20 cellular contexts compared by ENCODE assay signal in genomic region chr7:117364204-117364755, GRCh38. TPM values are rescaled to one million over a fixed set of nuclear protein-coding genes. Genes with fewer than 3 reads are reported as not detected.
"Had no signal": no experiment of that assay in that cellular context is flagged by ENCODE, and none has a peak within 500 bp of the region (broad histone marks: within the 10 kb centered on the region; RNA-seq: fewer than 3 reads in every experiment).

No MANE protein-coding gene starts in this region.

- H3K9ac ChIP-seq: parathyroid adenoma had no signal

- H3K4me3 ChIP-seq: cardiac muscle cell, esophagus muscularis mucosa, heart right ventricle, left ventricle myocardium inferior, mucosa of descending colon, thyroid gland had no signal

- H3K79me2 ChIP-seq: parathyroid adenoma had no signal

- H3K4me1 ChIP-seq: esophagus muscularis mucosa, heart right ventricle, left ventricle myocardium inferior, parathyroid adenoma, thyroid gland had no signal

- H3K9me3 ChIP-seq: esophagus muscularis mucosa, heart right ventricle, left ventricle myocardium inferior, mucosa of descending colon, thyroid gland had no signal

- H3K36me3 Mint-ChIP-seq: activated CD8-positive, alpha-beta memory T cell treated with anti-CD3 and anti-CD28 coated beads, Interleukin-2, amount 10 ng/mL, durations not matched to agents 7 days and 5 days; activated naive CD8-positive, alpha-beta T cell treated with anti-CD3 and anti-CD28 coated beads for 36 hours; naive B cell had no signal

- H3K36me3 ChIP-seq: cardiac muscle cell, esophagus muscularis mucosa, heart right ventricle, left ventricle myocardium inferior, thyroid gland had no signal

- H3K27me3 ChIP-seq: cardiac muscle cell, esophagus muscularis mucosa, thyroid gland had no signal

- H3K4me3 Mint-ChIP-seq: activated CD4-positive, alpha-beta memory T cell treated with anti-CD3 and anti-CD28 coated beads, Interleukin-2, amount 10 ng/mL, durations not matched to agents 7 days and 5 days; activated CD8-positive, alpha-beta memory T cell treated with anti-CD3 and anti-CD28 coated beads, Interleukin-2, amount 10 ng/mL, durations not matched to agents 7 days and 5 days; activated naive CD8-positive, alpha-beta T cell treated with anti-CD3 and anti-CD28 coated beads for 36 hours; naive B cell had no signal

- H3K27ac ChIP-seq: cardiac muscle cell, esophagus muscularis mucosa, heart right ventricle, left ventricle myocardium inferior, parathyroid adenoma, thyroid gland had no signal

- H3K27me3 Mint-ChIP-seq: activated CD4-positive, alpha-beta memory T cell treated with anti-CD3 and anti-CD28 coated beads, Interleukin-2, amount 10 ng/mL, durations not matched to agents 7 days and 5 days; activated CD8-positive, alpha-beta memory T cell treated with anti-CD3 and anti-CD28 coated beads, Interleukin-2, amount 10 ng/mL, durations not matched to agents 7 days and 5 days; activated naive CD8-positive, alpha-beta T cell treated with anti-CD3 and anti-CD28 coated beads for 36 hours; naive B cell had no signal

- H3K27ac Mint-ChIP-seq: activated CD4-positive, alpha-beta memory T cell treated with anti-CD3 and anti-CD28 coated beads, Interleukin-2, amount 10 ng/mL, durations not matched to agents 7 days and 5 days; activated CD8-positive, alpha-beta memory T cell treated with anti-CD3 and anti-CD28 coated beads, Interleukin-2, amount 10 ng/mL, durations not matched to agents 7 days and 5 days; activated naive CD8-positive, alpha-beta T cell treated with anti-CD3 and anti-CD28 coated beads for 36 hours; naive B cell had no signal

- H3K4me1 Mint-ChIP-seq: activated CD4-positive, alpha-beta memory T cell treated with anti-CD3 and anti-CD28 coated beads, Interleukin-2, amount 10 ng/mL, durations not matched to agents 7 days and 5 days; activated CD8-positive, alpha-beta memory T cell treated with anti-CD3 and anti-CD28 coated beads, Interleukin-2, amount 10 ng/mL, durations not matched to agents 7 days and 5 days; activated naive CD8-positive, alpha-beta T cell treated with anti-CD3 and anti-CD28 coated beads for 36 hours; naive B cell had no signal

- ATAC-seq: activated CD8-positive, alpha-beta memory T cell treated with anti-CD3 and anti-CD28 coated beads, Interleukin-2, amount 10 ng/mL, durations not matched to agents 7 days and 5 days; heart right ventricle; mucosa of descending colon; sciatic nerve had no signal

- DNase-seq: activated CD4-positive, alpha-beta memory T cell treated with anti-CD3 and anti-CD28 coated beads, Interleukin-2, amount 10 ng/mL, durations not matched to agents 7 days and 5 days; activated CD4-positive, alpha-beta T cell treated with anti-CD3 and anti-CD28 coated beads for 48 hours; activated CD4-positive, CD25-positive, alpha-beta regulatory T cell; activated CD8-positive, alpha-beta memory T cell treated with anti-CD3 and anti-CD28 coated beads, Interleukin-2, amount 10 ng/mL, durations not matched to agents 7 days and 5 days; activated naive CD4-positive, alpha-beta T cell; activated naive CD8-positive, alpha-beta T cell treated with anti-CD3 and anti-CD28 coated beads for 36 hours; amniotic stem cell; dermis blood vessel endothelial cell; effector memory CD4-positive, alpha-beta T cell; heart right ventricle; left ventricle myocardium inferior; mucosa of descending colon; naive B cell; stimulated activated naive CD4-positive, alpha-beta T cell; thyroid gland had no signal

- H3K9me3 Mint-ChIP-seq: activated CD4-positive, alpha-beta memory T cell treated with anti-CD3 and anti-CD28 coated beads, Interleukin-2, amount 10 ng/mL, durations not matched to agents 7 days and 5 days had no signal

- H2AFZ ChIP-seq: parathyroid adenoma had no signal

RNA-seq across cellular contexts. Expression of gene WNT2, which starts 41.4 kb away (rescaled TPM):
- total RNA-seq: activated CD4-positive, alpha-beta memory T cell treated with anti-CD3 and anti-CD28 coated beads, Interleukin-2, amount 10 ng/mL, durations not matched to agents 7 days and 5 days; activated CD8-positive, alpha-beta memory T cell treated with anti-CD3 and anti-CD28 coated beads, Interleukin-2, amount 10 ng/mL, durations not matched to agents 7 days and 5 days; activated naive CD8-positive, alpha-beta T cell treated with anti-CD3 and anti-CD28 coated beads for 36 hours; dermis blood vessel endothelial cell; endothelial cell of umbilical vein had no signal
- polyA plus RNA-seq: endothelial cell of umbilical vein had no signal
